Comparison of ENCODE assay signal across 8 cellular contexts in genomic region chr18:46097378-46097852, GRCh38. TPM values are rescaled to one million over a fixed set of nuclear protein-coding genes. Genes with fewer than 3 reads are reported as not detected.
A peak's percentile ranks its signal among the peaks of the same experiment; 100 is the strongest.
DNase-seq lines count a peak whose midpoint lies in the region; ATAC-seq and TF ChIP-seq lines count a peak whose summit lies in the region.

No MANE protein-coding gene starts in this region.

- peaks cover 18% of the 10 kb centered on the region for H3K4me1 Mint-ChIP-seq in endothelial cell (ENCODE audit: unreplicated experiment)
- peaks cover 25 to 27% of the 10 kb centered on the region in 2 donors for H3K4me1 Mint-ChIP-seq in natural killer cell

- DNase-seq in Panc1 (ENCODE audit: low read depth, low spot score) (no peak), endothelial cell (ENCODE audit: low spot score) (no peak), natural killer cell (no peak), SK-N-DZ (ENCODE audit: low spot score) (no peak), cerebellar nuclear complex (lab: John Stamatoyannopoulos, UW) (no peak)
- DNase-seq in effector CD4-positive, alpha-beta T cell, result no peak

- peak overlapping the region; percentile 80 for H3K27ac Mint-ChIP-seq in endothelial cell (ENCODE audit: unreplicated experiment)
- H3K27ac Mint-ChIP-seq in natural killer cell, result peak overlapping the region; percentile 94 to 95

- H3K36me3 ChIP-seq in Panc1 (ENCODE audit: control insufficient read depth, insufficient read depth, low read length), result peaks cover 7% of the 10 kb centered on the region; the same call in 1 of the 2 replicates

- peaks cover 10% of the 10 kb centered on the region for H3K4me1 ChIP-seq in Panc1 (ENCODE audit: control insufficient read depth, insufficient read depth, low read length)

- H3K36me3 Mint-ChIP-seq in endothelial cell (ENCODE audit: low read depth, unreplicated experiment) (peaks cover 3% of the 10 kb centered on the region), natural killer cell (no peaks in the 10 kb centered on the region)

- peak overlapping the region; percentile 78 to 85 for H3K4me3 ChIP-seq in Panc1 (ENCODE audit: low read depth in 2 of 2, low read length in 2 of 2)

- H3K27me3 Mint-ChIP-seq in endothelial cell (ENCODE audit: unreplicated experiment) (peaks cover 1% of the 10 kb centered on the region), natural killer cell (ENCODE audit: low read depth in 2 of 2) (no peaks in the 10 kb centered on the region)

- in situ Hi-C loops in Panc1 (cut with HindIII; ENCODE audit: low pct_unique_long_range_greater_than_20kb, low sequenced_read_pairs), result no loop called here

- H3K27me3 ChIP-seq in Panc1 (ENCODE audit: control insufficient read depth, insufficient read depth, low read length), result no peaks in the 10 kb centered on the region

- H3K9me3 ChIP-seq in Panc1 (ENCODE audit: control insufficient read depth, insufficient read depth, low read depth, low read length), result no peaks in the 10 kb centered on the region

- intact Hi-C loops in Panc1 (cut with micrococcal nuclease; ENCODE audit: unreplicated experiment), result no loop called here
- intact Hi-C loops in natural killer cell (cut with micrococcal nuclease), result loop anchor here (5.0 to 10.0 kb wide), 2 partner anchors 77 to 410 kb away; a partner anchor contains a TSS

- H3K27ac ChIP-seq in Panc1 (ENCODE audit: low read length), result peak overlapping the region; percentile 92

- CTCF ChIA-PET in Panc1 (lab: Charles Lee), result no interaction called here

- POLR2A ChIA-PET in Panc1 (lab: Charles Lee), result no interaction called here

- ATAC-seq in GM18867 (IDR thresholded peaks at IDR 0.05; ENCODE audit: unreplicated experiment) (peak; percentile 31), HG02763 (IDR thresholded peaks at IDR 0.05; ENCODE audit: unreplicated experiment) (peak; percentile 24), Panc1 (no peak), natural killer cell (peak; percentile 10 to 34 (median 10))

- H3K4me3 Mint-ChIP-seq in endothelial cell (ENCODE audit: unreplicated experiment), result peak overlapping the region; percentile 99
- peak overlapping the region; percentile 98 for H3K4me3 Mint-ChIP-seq in natural killer cell

- no TSS peak for BruUV-seq in Panc1 (replicated peaks; lab: Mats Ljungman, UMichigan)

- no peak for TF ChIP-seq CTCF in Panc1 (IDR thresholded peaks at IDR 0.05)
- no peak for TF ChIP-seq CTCF in endothelial cell (IDR thresholded peaks at IDR 0.05; ENCODE audit: unreplicated experiment)
- TF ChIP-seq CTCF in natural killer cell (IDR thresholded peaks at IDR 0.05), result no peak

- H3K9me3 Mint-ChIP-seq in endothelial cell (ENCODE audit: unreplicated experiment) (no peaks in the 10 kb centered on the region), natural killer cell (no peaks in the 10 kb centered on the region)

RNA-seq across cellular contexts. Expression of gene ATP5F1A, which starts 0.7 kb away (rescaled TPM):
- total RNA-seq in Panc1 (2021; ENCODE audit: unreplicated experiment) (298 TPM), endothelial cell (ENCODE audit: unreplicated experiment) (457 TPM), natural killer cell (100 to 1,000 TPM; 209 to 218 (median 218) TPM)
- polyA plus RNA-seq in Panc1 (2012; ENCODE audit: insufficient read length), result 248 TPM
- 787 and 820 TPM in 2 replicates for polyA plus RNA-seq in SK-N-DZ (2014; cell fraction: cytosol; rRNA removed)
- polyA plus RNA-seq in SK-N-DZ (2014; cell fraction: nucleus; rRNA removed), result 336 and 516 TPM in 2 replicates

RNA-seq across cellular contexts. Expression of gene HAUS1, which starts 6.8 kb away (rescaled TPM):
- total RNA-seq in Panc1 (2021; ENCODE audit: unreplicated experiment), result 28.4 TPM
- 13.9 TPM for polyA plus RNA-seq in Panc1 (2012; ENCODE audit: insufficient read length)
- total RNA-seq in endothelial cell (ENCODE audit: unreplicated experiment), result 44.9 TPM
- total RNA-seq in natural killer cell, result 10 to 100 TPM; 15.2 to 20.8 (median 16.3) TPM
- 100 and 105 TPM in 2 replicates for polyA plus RNA-seq in SK-N-DZ (2014; cell fraction: cytosol; rRNA removed)
- 67.4 and 82.3 TPM in 2 replicates for polyA plus RNA-seq in SK-N-DZ (2014; cell fraction: nucleus; rRNA removed)

RNA-seq across cellular contexts. Expression of gene PSTPIP2, which starts 25.4 kb away (rescaled TPM):
- total RNA-seq in Panc1 (2021; ENCODE audit: unreplicated experiment), result 0.39 TPM
- 0.40 TPM for polyA plus RNA-seq in Panc1 (2012; ENCODE audit: insufficient read length)
- total RNA-seq in endothelial cell (ENCODE audit: unreplicated experiment), result 7.8 TPM
- 10 to 100 TPM; 34.7 to 55.0 (median 46.9) TPM for total RNA-seq in natural killer cell
- 9.2 TPM in 2 replicates for polyA plus RNA-seq in SK-N-DZ (2014; cell fraction: cytosol; rRNA removed)
- polyA plus RNA-seq in SK-N-DZ (2014; cell fraction: nucleus; rRNA removed), result 2.7 and 9.1 TPM in 2 replicates
